In the genomic region with DNA sequence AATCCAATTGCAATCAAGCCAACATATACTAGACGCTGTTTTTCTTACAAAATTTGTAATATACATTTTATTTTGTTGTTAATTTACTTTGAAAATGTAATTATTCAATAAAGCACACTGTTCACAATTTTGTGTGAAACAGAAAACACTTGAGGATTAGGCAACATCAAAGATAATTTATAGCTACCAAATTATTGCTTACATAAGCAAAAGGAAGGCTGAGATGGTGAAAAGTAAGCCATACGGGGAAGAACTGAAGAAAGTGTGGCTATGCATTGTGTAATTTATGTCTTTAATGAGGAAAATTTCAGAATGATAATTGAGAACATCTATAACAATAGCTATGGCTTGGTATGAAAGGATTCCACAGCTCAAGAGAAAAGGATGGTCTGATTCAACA, we compare ENCODE assay signal across 28 cellular contexts.
"Had no signal": no experiment of that assay in that cellular context is flagged by ENCODE, and none has a peak within 500 bp of the region (broad histone marks: within the 10 kb centered on the region; RNA-seq: fewer than 3 reads in every experiment).

No MANE protein-coding gene starts in this region.

- DNase-seq: activated B cell treated with CpG ODN at 0.5 μM for 24 hours; activated CD4-positive, alpha-beta T cell treated with anti-CD3 and anti-CD28 coated beads for 48 hours; activated CD4-positive, alpha-beta T cell treated with anti-CD3 and anti-CD28 coated beads, Interleukin-2, amount 50 U/mL, for 1 hour; activated CD4-positive, alpha-beta T cell treated with anti-CD3 and anti-CD28 coated beads, Interleukin-2, amount 50 U/mL, for 48 hours; activated CD8-positive, alpha-beta memory T cell treated with anti-CD3 and anti-CD28 coated beads for 24 hours; activated CD8-positive, alpha-beta T cell treated with anti-CD3 and anti-CD28 coated beads for 36 hours; activated effector memory CD4-positive, alpha-beta T cell treated with Interleukin-2 at 50 U/mL for 16 hours; activated gamma-delta T cell treated with Interleukin-2 at 50 U/mL for 16 hours; activated naive CD4-positive, alpha-beta T cell treated with anti-CD3 and anti-CD28 coated beads, Interleukin-2, amount 50 U/mL, for 16 hours; activated naive CD4-positive, alpha-beta T cell treated with Interleukin-2 at 50 U/mL for 16 hours; activated T-cell treated with anti-CD3 and anti-CD28 coated beads, Interleukin-2, amount 50 U/mL, for 4 hours; amniotic stem cell; anterior cingulate cortex; brain microvascular endothelial cell; dorsolateral prefrontal cortex; effector memory CD4-positive, alpha-beta T cell; endodermal cell; foreskin fibroblast; head of caudate nucleus; T1000; WERI-Rb-1 had no signal

- H3K27ac ChIP-seq: brain microvascular endothelial cell, coronary artery, dorsolateral prefrontal cortex, WERI-Rb-1 had no signal

- FAIRE-seq: astrocyte, bronchial epithelial cell, frontal cortex had no signal

- ATAC-seq: activated CD4-positive, CD25-positive, alpha-beta regulatory T cell treated with anti-CD3 and anti-CD28 coated beads, Interleukin-2, amount 50 U/mL, for 24 hours; activated CD8-positive, alpha-beta T cell treated with anti-CD3 and anti-CD28 coated beads for 36 hours; activated T-cell treated with anti-CD3 and anti-CD28 coated beads, Interleukin-2, amount 50 U/mL, for 4 hours; activated T-helper 17 cell treated with anti-CD3 and anti-CD28 coated beads, Interleukin-2, amount 50 U/mL, for 72 hours; esophagus mucosa had no signal

- H3K27me3 ChIP-seq: brain microvascular endothelial cell had no signal

- H3K36me3 ChIP-seq: brain microvascular endothelial cell, WERI-Rb-1 had no signal

- H3K4me3 ChIP-seq: coronary artery, dorsolateral prefrontal cortex had no signal
